ENCODE assay signal across 8 cellular contexts in genomic region chr12:109098142-109098652, GRCh38. TPM values are rescaled to one million over a fixed set of nuclear protein-coding genes. Genes with fewer than 3 reads are reported as not detected.
DNase-seq lines count a peak whose midpoint lies in the region; ATAC-seq and TF ChIP-seq lines count a peak whose summit lies in the region.

No MANE protein-coding gene starts in this region.

- intact Hi-C loops in CD14-positive monocyte (cut with micrococcal nuclease): loop anchor here (2.0 to 10.0 kb wide), 8 partner anchors 45 to 583 kb away; partner anchors contain the start of genes FICD (in 2 of the 2), KCTD10 (in 1 of the 2), SSH1 (in 1 of the 2) and UBE3B (in 1 of the 2)
- intact Hi-C loops in activated CD8-positive, alpha-beta T cell treated with anti-CD3 and anti-CD28 coated beads for 36 hours (cut with micrococcal nuclease): loop anchor here (10.0 kb wide), 1 partner anchor 463 kb away; the partner anchor contains the start of gene SELPLG

- peak overlapping the region; percentile 42 for H3K4ac ChIP-seq in trophoblast cell (ENCODE audit: low read depth, low read length)

- H3K14ac ChIP-seq in trophoblast cell (ENCODE audit: low read length): peak overlapping the region; percentile 48

- peak overlapping the region; percentile 79 for H3K9ac ChIP-seq in trophoblast cell (ENCODE audit: low read length)

- POLR2A ChIA-PET in activated CD8-positive, alpha-beta T cell treated with anti-CD3 and anti-CD28 coated beads for 36 hours (lab: Charles Lee): interaction anchor here (0.7 to 1.7 kb wide), 8 partner anchors 10 to 538 kb away, joined by 3 to 5 read pairs (median 4); no protein-coding TSS in a partner anchor

- H3K4me1 Mint-ChIP-seq in CD14-positive monocyte: peaks cover 20% of the 10 kb centered on the region
- peaks cover 31% of the 10 kb centered on the region for H3K4me1 Mint-ChIP-seq in activated CD8-positive, alpha-beta T cell treated with anti-CD3 and anti-CD28 coated beads for 36 hours (ENCODE audit: low read depth)

- peaks cover 0 to 2% (median 0%) of the 10 kb centered on the region in 7 donors for H3K9me3 Mint-ChIP-seq in CD14-positive monocyte
- no peaks in the 10 kb centered on the region for H3K9me3 Mint-ChIP-seq in activated CD8-positive, alpha-beta T cell treated with anti-CD3 and anti-CD28 coated beads for 36 hours

- no peak overlapping the region for H2AK5ac ChIP-seq in trophoblast cell (ENCODE audit: low read length)

- H3K4me3 Mint-ChIP-seq in CD14-positive monocyte: peak overlapping the region; percentile 78 to 91
- peak overlapping the region; percentile 82 for H3K4me3 Mint-ChIP-seq in activated CD8-positive, alpha-beta T cell treated with anti-CD3 and anti-CD28 coated beads for 36 hours

- no peak for DNase-seq in CD14-positive monocyte (ENCODE audit: low spot score)
- no peak for DNase-seq in activated CD8-positive, alpha-beta T cell treated with anti-CD3 and anti-CD28 coated beads for 36 hours
- DNase-seq in glomerular visceral epithelial cell (ENCODE audit: extremely low spot score): peak; percentile 59
- peak in 1 of 2 donors; percentile 61 for DNase-seq in trophoblast cell
- DNase-seq in NOMO-1 (lab: John Stamatoyannopoulos, UW; ENCODE audit: unreplicated experiment in 2 of 2): no peak
- DNase-seq in activated CD8-positive, alpha-beta memory T cell treated with anti-CD3 and anti-CD28 coated beads for 24 hours: no peak

- H3K36me3 Mint-ChIP-seq in CD14-positive monocyte: peaks cover 0 to 5% of the 10 kb centered on the region in 2 donors
- peaks cover 37% of the 10 kb centered on the region for H3K36me3 Mint-ChIP-seq in activated CD8-positive, alpha-beta T cell treated with anti-CD3 and anti-CD28 coated beads for 36 hours (ENCODE audit: low read depth)

- H3K23ac ChIP-seq in trophoblast cell (ENCODE audit: low read length): no peak overlapping the region

- H4K12ac ChIP-seq in trophoblast cell (ENCODE audit: low read depth, low read length): peak overlapping the region; percentile 55

- CTCF ChIA-PET in activated CD8-positive, alpha-beta T cell treated with anti-CD3 and anti-CD28 coated beads for 36 hours (lab: Charles Lee): interaction anchor here (0.7 to 3.5 kb wide), 3 partner anchors 10 to 46 kb away, joined by 3 to 30 read pairs (median 4); partner anchors contain the start of gene USP30

- H2AFZ ChIP-seq in trophoblast cell (ENCODE audit: insufficient read depth, low read length, poor library complexity): peak overlapping the region; percentile 77

- peak overlapping the region; percentile 69 for H3K4me2 ChIP-seq in trophoblast cell (ENCODE audit: low read length)

- peak overlapping the region; percentile 78 for H3K4me3 ChIP-seq in trophoblast cell (ENCODE audit: low read depth, low read length)

- H3K27me3 ChIP-seq in trophoblast cell (ENCODE audit: insufficient read depth, low read length): no peaks in the 10 kb centered on the region

- peak overlapping the region; percentile 20 for H4K91ac ChIP-seq in trophoblast cell (ENCODE audit: low read depth, low read length)

- no CpG with 5 or more reads among the region's 38 CpGs for WGBS in trophoblast cell (ENCODE audit: extremely low coverage, insufficient coverage, insufficient read length)

- no peaks in the 10 kb centered on the region for H3K79me2 ChIP-seq in trophoblast cell (ENCODE audit: control insufficient read depth, insufficient read depth, low read length, poor library complexity)

- H2BK120ac ChIP-seq in trophoblast cell (ENCODE audit: insufficient read depth, low read length, poor library complexity): no peak overlapping the region

- peaks cover 5% of the 10 kb centered on the region for H3K79me1 ChIP-seq in trophoblast cell (ENCODE audit: low read length)

- peak overlapping the region in 3 of 7 donors; percentile 43 to 63 (median 46) for H3K27ac Mint-ChIP-seq in CD14-positive monocyte
- H3K27ac Mint-ChIP-seq in activated CD8-positive, alpha-beta T cell treated with anti-CD3 and anti-CD28 coated beads for 36 hours: peak overlapping the region; percentile 79

- H3K27ac ChIP-seq in trophoblast cell (ENCODE audit: low read depth, low read length): peak overlapping the region; percentile 39

- peaks cover 0 to 3% of the 10 kb centered on the region in 2 experiments for H3K4me1 ChIP-seq in trophoblast cell (ENCODE audit: control insufficient read depth in 1 of 2, insufficient read depth in 2 of 2, low read length in 2 of 2)

- H4K8ac ChIP-seq in trophoblast cell (ENCODE audit: low read depth, low read length): peak overlapping the region; percentile 54

- H3K27me3 Mint-ChIP-seq in CD14-positive monocyte (ENCODE audit: low read depth in 3 of 3): peaks cover 0 to under 1% (median 0%) of the 10 kb centered on the region in 3 donors
- H3K27me3 Mint-ChIP-seq in activated CD8-positive, alpha-beta T cell treated with anti-CD3 and anti-CD28 coated beads for 36 hours: no peaks in the 10 kb centered on the region

- TF ChIP-seq CTCF in CD14-positive monocyte (IDR thresholded peaks at IDR 0.05): no peak
- TF ChIP-seq CTCF in activated CD8-positive, alpha-beta T cell treated with anti-CD3 and anti-CD28 coated beads for 36 hours (IDR thresholded peaks at IDR 0.05): no peak

- H2BK5ac ChIP-seq in trophoblast cell (ENCODE audit: low read depth, low read length, poor library complexity): no peak overlapping the region

- peak; percentile 39 for ATAC-seq in GM19395 (IDR thresholded peaks at IDR 0.05; ENCODE audit: unreplicated experiment)
- peak; percentile 38 for ATAC-seq in HG03432 (IDR thresholded peaks at IDR 0.05; ENCODE audit: unreplicated experiment)
- ATAC-seq in activated CD8-positive, alpha-beta T cell treated with anti-CD3 and anti-CD28 coated beads for 36 hours: peak; percentile 8

- peaks cover 16 to 21% of the 10 kb centered on the region in 2 experiments for H3K36me3 ChIP-seq in trophoblast cell (ENCODE audit: control insufficient read depth in 1 of 2, insufficient read depth in 2 of 2, low read length in 2 of 2)

- H2BK12ac ChIP-seq in trophoblast cell (ENCODE audit: low read length): no peak overlapping the region

- no peaks in the 10 kb centered on the region for H3K9me3 ChIP-seq in trophoblast cell (ENCODE audit: insufficient read depth, low read depth, low read length)

- peak overlapping the region; percentile 43 for H3K18ac ChIP-seq in trophoblast cell (ENCODE audit: low read length)

RNA-seq across cellular contexts. Expression of gene UNG, which starts 0.8 kb away (rescaled TPM):
- 1 to 10 TPM; 2.0 to 2.1 TPM for polyA plus RNA-seq in CD14-positive monocyte
- total RNA-seq in activated CD8-positive, alpha-beta T cell treated with anti-CD3 and anti-CD28 coated beads for 36 hours: 10 to 100 TPM; 86.4 to 93.3 TPM
- polyA plus RNA-seq in trophoblast cell (2013): 20.2 and 21.3 TPM in 2 replicates

RNA-seq across cellular contexts. Expression of gene ALKBH2, which starts 4.9 kb away (rescaled TPM):
- 1 to 10 TPM; 3.7 to 4.5 TPM for polyA plus RNA-seq in CD14-positive monocyte
- 10 to 100 TPM; 35.6 to 37.8 TPM for total RNA-seq in activated CD8-positive, alpha-beta T cell treated with anti-CD3 and anti-CD28 coated beads for 36 hours
- 6.7 and 6.9 TPM in 2 replicates for polyA plus RNA-seq in trophoblast cell (2013)

RNA-seq across cellular contexts. Expression of gene ACACB, which starts 18.2 kb away (rescaled TPM):
- polyA plus RNA-seq in CD14-positive monocyte: 1 to 10 TPM in 1 of 2 donors, under 1 TPM in 1; 0.14 to 1.9 TPM
- 10 to 100 TPM in 1 of 2 experiments, 1 to 10 TPM in 1; 8.7 to 11.2 TPM for total RNA-seq in activated CD8-positive, alpha-beta T cell treated with anti-CD3 and anti-CD28 coated beads for 36 hours
- 0.71 and 1.7 TPM in 2 replicates for polyA plus RNA-seq in trophoblast cell (2013)

RNA-seq across cellular contexts. Expression of gene USP30, which starts 45.8 kb away (rescaled TPM):
- 1 to 10 TPM; 4.5 to 8.2 TPM for polyA plus RNA-seq in CD14-positive monocyte
- total RNA-seq in activated CD8-positive, alpha-beta T cell treated with anti-CD3 and anti-CD28 coated beads for 36 hours: 10 to 100 TPM in 1 of 2 experiments, 1 to 10 TPM in 1; 7.4 to 10.0 TPM
- polyA plus RNA-seq in trophoblast cell (2013): 11.0 and 12.1 TPM in 2 replicates
